ENCODE assay signal across 19 cellular contexts in the genomic region with DNA sequence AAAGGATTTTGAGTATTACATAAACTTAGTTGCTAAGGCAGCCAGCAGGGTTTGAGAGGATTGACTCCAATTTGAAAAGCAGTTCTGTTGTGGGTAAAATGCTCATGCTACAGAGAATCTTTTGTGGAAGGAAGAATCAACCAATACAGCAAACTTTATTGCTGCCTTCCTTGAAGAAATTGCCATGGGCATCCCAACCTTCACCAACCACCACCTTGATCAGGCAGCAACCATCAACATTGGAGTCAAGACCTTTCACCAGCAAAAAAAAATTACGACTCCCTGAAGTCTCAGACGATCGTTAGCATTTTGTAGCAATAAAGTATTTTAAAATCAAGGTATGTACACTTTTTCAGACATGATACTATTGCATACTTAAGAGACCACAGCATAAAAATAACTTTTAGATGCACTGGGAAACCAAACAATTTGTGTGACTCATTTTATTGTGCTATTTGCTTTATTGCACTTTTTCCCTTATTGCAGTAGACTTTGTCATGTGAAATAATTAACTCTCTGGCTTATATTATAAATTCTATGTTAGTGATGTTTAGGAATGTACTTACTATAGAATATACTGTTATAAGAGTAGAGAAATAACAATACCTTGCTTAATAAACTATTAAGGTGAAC.
DNase-seq lines count a peak whose midpoint lies in the region; ATAC-seq and TF ChIP-seq lines count a peak whose summit lies in the region.
"Had no signal": no experiment of that assay in that cellular context is flagged by ENCODE, and none has a peak within 500 bp of the region (broad histone marks: within the 10 kb centered on the region; RNA-seq: fewer than 3 reads in every experiment).

No MANE protein-coding gene starts in this region.

- no peaks in the 10 kb centered on the region for H3K79me2 ChIP-seq in GM23248 (ENCODE audit: insufficient read depth)
- no peaks in the 10 kb centered on the region for H3K79me2 ChIP-seq in hepatocyte

- H3K4me1 ChIP-seq in GM23248 (ENCODE audit: insufficient read depth) = peaks cover 18% of the 10 kb centered on the region
- H3K4me1 ChIP-seq in SJSA1 (replicated peaks) = peaks cover 17% of the 10 kb centered on the region
- no peaks in the 10 kb centered on the region for H3K4me1 ChIP-seq in hepatocyte (ENCODE audit: insufficient read depth)

- H3K4me3 ChIP-seq in GM23248 = no peak overlapping the region
- no peak overlapping the region for H3K4me3 ChIP-seq in SJSA1
- H3K4me3 ChIP-seq in hepatocyte = no peak overlapping the region
- H3K4me3 ChIP-seq: Peyer's patch had no signal

- no peak overlapping the region for H2AFZ ChIP-seq in GM23248
- no peak overlapping the region for H2AFZ ChIP-seq in hepatocyte

- no peak for TF ChIP-seq CTCF in hepatocyte (IDR thresholded peaks at IDR 0.05; ENCODE audit: poor library complexity)

- H4K20me1 ChIP-seq in GM23248 (ENCODE audit: insufficient read depth) (no peaks in the 10 kb centered on the region), hepatocyte (ENCODE audit: insufficient read depth, poor library complexity, severe bottlenecking) (no peaks in the 10 kb centered on the region)

- in situ Hi-C loops in GM23248 (cut with MboI) = no loop called here

- WGBS in GM23248 (ENCODE audit: low coverage in 1 of 2, low lambda C conversion rate in 2 of 2, missing lambda C conversion rate in 2 of 2), 2 experiments = 91 to 94% methylated on average over 3 of the region's 3 CpGs
- WGBS in hepatocyte (ENCODE audit: low lambda C conversion rate, missing lambda C conversion rate) = 79% methylated on average over 3 of the region's 3 CpGs

- H3K27me3 ChIP-seq in GM23248 (replicated peaks; ENCODE audit: insufficient read depth) (no peaks in the 10 kb centered on the region), SJSA1 (replicated peaks) (no peaks in the 10 kb centered on the region), hepatocyte (no peaks in the 10 kb centered on the region)
- H3K27me3 ChIP-seq: Peyer's patch had no signal

- H3K9me3 ChIP-seq in GM23248 (ENCODE audit: low read depth) = no peaks in the 10 kb centered on the region
- H3K9me3 ChIP-seq in SJSA1 (replicated peaks) = no peaks in the 10 kb centered on the region
- no peaks in the 10 kb centered on the region for H3K9me3 ChIP-seq in hepatocyte (ENCODE audit: low read depth)
- no peaks in the 10 kb centered on the region for H3K9me3 ChIP-seq in T-helper 17 cell (ENCODE audit: control insufficient read depth, low read length, poor library complexity, severe bottlenecking)
- H3K9me3 ChIP-seq: Peyer's patch had no signal

- DNase-seq in A172 (ENCODE audit: low spot score) (peak; percentile 18), GM23248 (peak; percentile 7), SJSA1 (ENCODE audit: low read depth in 1 of 2, low spot score in 2 of 2) (peak in 1 of 2 experiments; percentile 64), hepatocyte (ENCODE audit: low spot score) (no peak), T-helper 17 cell (no peak), cortex of kidney (lab: John Stamatoyannopoulos, UW) (no peak)
- DNase-seq: 8988T; AML-193; Calu3; CD4-positive, CD25-positive, alpha-beta regulatory T cell; DMS79; GDM1; NCI-H1417; NCI-H2029 treated with DMSO at 0.1 percent for 48 hours; NCI-H510A; Peyer's patch; SHP77 had no signal

- no peak overlapping the region for H3K27ac Mint-ChIP-seq in T-helper 17 cell

- no peak overlapping the region for H3K27ac ChIP-seq in GM23248
- peak overlapping the region; percentile 47 for H3K27ac ChIP-seq in SJSA1
- peak overlapping the region; percentile 43 for H3K27ac ChIP-seq in hepatocyte

- no peaks in the 10 kb centered on the region for H3K27me3 Mint-ChIP-seq in T-helper 17 cell
- H3K27me3 Mint-ChIP-seq: CD4-positive, CD25-positive, alpha-beta regulatory T cell had no signal

- H3K36me3 Mint-ChIP-seq in T-helper 17 cell (ENCODE audit: low read depth) = no peaks in the 10 kb centered on the region

- no peaks in the 10 kb centered on the region for H3K36me3 ChIP-seq in GM23248 (ENCODE audit: low read depth)
- no peaks in the 10 kb centered on the region for H3K36me3 ChIP-seq in SJSA1
- no peaks in the 10 kb centered on the region for H3K36me3 ChIP-seq in hepatocyte (replicated peaks; ENCODE audit: insufficient read depth, low read depth)
- H3K36me3 ChIP-seq: Peyer's patch had no signal

- no peaks in the 10 kb centered on the region for H3F3A ChIP-seq in GM23248 (ENCODE audit: insufficient read depth)

- H3K9me2 ChIP-seq in GM23248 (ENCODE audit: insufficient read depth) (no peaks in the 10 kb centered on the region), hepatocyte (replicated peaks; ENCODE audit: insufficient read depth) (no peaks in the 10 kb centered on the region)

- H3K4me2 ChIP-seq in GM23248 (ENCODE audit: unreplicated experiment) (no peak overlapping the region), hepatocyte (no peak overlapping the region)

- no peak overlapping the region for H3K4me3 Mint-ChIP-seq in T-helper 17 cell
- H3K4me3 Mint-ChIP-seq: CD4-positive, CD25-positive, alpha-beta regulatory T cell had no signal

- H3K4me1 Mint-ChIP-seq in T-helper 17 cell = no peaks in the 10 kb centered on the region

- ATAC-seq in GM18858 (IDR thresholded peaks at IDR 0.05; ENCODE audit: unreplicated experiment) (no peak), HG02970 (IDR thresholded peaks at IDR 0.05; ENCODE audit: low FRiP score, unreplicated experiment) (no peak), T-helper 17 cell (no peak)

- H3K9ac ChIP-seq in GM23248 = no peak overlapping the region

Comparison
In these comparisons a context has a peak if more than half of its experiments do, and no peak if none do; other contexts are left out.
1. DNase-seq: peak in A172 (single experiment) and GM23248 (single experiment); none in hepatocyte (single experiment), T-helper 17 cell (0 of 3) and cortex of kidney (single experiment).